Comparison of ENCODE assay signal across 3 cellular contexts in genomic region chr15:48555244-48555804, GRCh38.
TF ChIP-seq lines count a peak whose summit lies in the region.

No MANE protein-coding gene starts in this region.

TF ChIP-seq in SK-N-SH, 30 proteins besides CTCF, POLR2A, EP300 and RAD21:
- TF ChIP-seq SIN3A (IDR thresholded peaks at IDR 0.05; ENCODE audit: borderline replicate concordance, low read depth, low read length) (no peak), NFIC (IDR thresholded peaks at IDR 0.05; ENCODE audit: borderline replicate concordance) (peak; percentile 9; the same call in 1 of the 2 replicates)

TF ChIP-seq in SK-N-SH treated with all-trans-retinoic acid at 6 μM for 48 hours, 23 proteins besides CTCF, POLR2A, EP300 and RAD21:
- TF ChIP-seq BACH2 (CRISPR knock-in tag; IDR thresholded peaks at IDR 0.05; ENCODE audit: borderline replicate concordance) (no peak), ZNF565 (CRISPR knock-in tag; conservative IDR thresholded peaks at IDR 0.05; ENCODE audit: low read depth) (no peak), PPARA (CRISPR knock-in tag; IDR thresholded peaks at IDR 0.05; ENCODE audit: borderline replicate concordance) (no peak), TSHZ2 (CRISPR knock-in tag; IDR thresholded peaks at IDR 0.05) (no peak), ZFP30 (CRISPR knock-in tag; IDR thresholded peaks at IDR 0.05) (no peak), ZC3H10 (CRISPR knock-in tag; IDR thresholded peaks at IDR 0.05) (no peak), ISL1 (CRISPR knock-in tag; IDR thresholded peaks at IDR 0.05) (no peak), OSR1 (CRISPR knock-in tag; IDR thresholded peaks at IDR 0.05) (no peak), TCF4 (CRISPR knock-in tag; IDR thresholded peaks at IDR 0.05; ENCODE audit: borderline replicate concordance) (no peak), ESRRG (CRISPR knock-in tag; IDR thresholded peaks at IDR 0.05) (no peak), GLIS3 (CRISPR knock-in tag; IDR thresholded peaks at IDR 0.05) (no peak), RARB (CRISPR knock-in tag; IDR thresholded peaks at IDR 0.05) (no peak), ARNTL (CRISPR knock-in tag; IDR thresholded peaks at IDR 0.05; ENCODE audit: borderline replicate concordance, low read depth) (no peak), TOX (CRISPR knock-in tag; IDR thresholded peaks at IDR 0.05; ENCODE audit: borderline replicate concordance) (no peak), ZNF70 (CRISPR knock-in tag; IDR thresholded peaks at IDR 0.05) (no peak)
- TF ChIP-seq, protein P1, sequence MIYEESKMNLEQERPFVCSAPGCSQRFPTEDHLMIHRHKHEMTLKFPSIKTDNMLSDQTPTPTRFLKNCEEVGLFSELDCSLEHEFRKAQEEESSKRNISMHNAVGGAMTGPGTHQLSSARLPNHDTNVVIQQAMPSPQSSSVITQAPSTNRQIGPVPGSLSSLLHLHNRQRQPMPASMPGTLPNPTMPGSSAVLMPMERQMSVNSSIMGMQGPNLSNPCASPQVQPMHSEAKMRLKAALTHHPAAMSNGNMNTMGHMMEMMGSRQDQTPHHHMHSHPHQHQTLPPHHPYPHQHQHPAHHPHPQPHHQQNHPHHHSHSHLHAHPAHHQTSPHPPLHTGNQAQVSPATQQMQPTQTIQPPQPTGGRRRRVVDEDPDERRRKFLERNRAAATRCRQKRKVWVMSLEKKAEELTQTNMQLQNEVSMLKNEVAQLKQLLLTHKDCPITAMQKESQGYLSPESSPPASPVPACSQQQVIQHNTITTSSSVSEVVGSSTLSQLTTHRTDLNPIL (CRISPR knock-in tag; IDR thresholded peaks at IDR 0.05; ENCODE audit: low read depth), result no peak

TF ChIP-seq in K562, 482 proteins besides CTCF, POLR2A, EP300 and RAD21 (continues in another document):
- TF ChIP-seq, protein P2, sequence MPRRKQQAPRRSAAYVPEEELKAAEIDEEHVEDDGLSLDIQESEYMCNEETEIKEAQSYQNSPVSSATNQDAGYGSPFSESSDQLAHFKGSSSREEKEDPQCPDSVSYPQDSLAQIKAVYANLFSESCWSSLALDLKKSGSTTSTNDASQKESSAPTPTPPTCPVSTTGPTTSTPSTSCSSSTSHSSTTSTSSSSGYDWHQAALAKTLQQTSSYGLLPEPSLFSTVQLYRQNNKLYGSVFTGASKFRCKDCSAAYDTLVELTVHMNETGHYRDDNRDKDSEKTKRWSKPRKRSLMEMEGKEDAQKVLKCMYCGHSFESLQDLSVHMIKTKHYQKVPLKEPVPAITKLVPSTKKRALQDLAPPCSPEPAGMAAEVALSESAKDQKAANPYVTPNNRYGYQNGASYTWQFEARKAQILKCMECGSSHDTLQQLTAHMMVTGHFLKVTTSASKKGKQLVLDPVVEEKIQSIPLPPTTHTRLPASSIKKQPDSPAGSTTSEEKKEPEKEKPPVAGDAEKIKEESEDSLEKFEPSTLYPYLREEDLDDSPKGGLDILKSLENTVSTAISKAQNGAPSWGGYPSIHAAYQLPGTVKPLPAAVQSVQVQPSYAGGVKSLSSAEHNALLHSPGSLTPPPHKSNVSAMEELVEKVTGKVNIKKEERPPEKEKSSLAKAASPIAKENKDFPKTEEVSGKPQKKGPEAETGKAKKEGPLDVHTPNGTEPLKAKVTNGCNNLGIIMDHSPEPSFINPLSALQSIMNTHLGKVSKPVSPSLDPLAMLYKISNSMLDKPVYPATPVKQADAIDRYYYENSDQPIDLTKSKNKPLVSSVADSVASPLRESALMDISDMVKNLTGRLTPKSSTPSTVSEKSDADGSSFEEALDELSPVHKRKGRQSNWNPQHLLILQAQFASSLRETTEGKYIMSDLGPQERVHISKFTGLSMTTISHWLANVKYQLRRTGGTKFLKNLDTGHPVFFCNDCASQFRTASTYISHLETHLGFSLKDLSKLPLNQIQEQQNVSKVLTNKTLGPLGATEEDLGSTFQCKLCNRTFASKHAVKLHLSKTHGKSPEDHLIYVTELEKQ (CRISPR knock-in tag; IDR thresholded peaks at IDR 0.05), result no peak
- TF ChIP-seq DPF2 (IDR thresholded peaks at IDR 0.05), result peak; percentile 79
- 0 out of 2 replicates have a peak, but pooled peaks have one; percentile 45 for TF ChIP-seq ZNF175 (CRISPR knock-in tag; IDR thresholded peaks at IDR 0.05; ENCODE audit: low read depth)
- TF ChIP-seq ZFP1 (CRISPR knock-in tag; IDR thresholded peaks at IDR 0.05), result peak; percentile 94
- TF ChIP-seq ETV1 (tag; conservative IDR thresholded peaks at IDR 0.05; ENCODE audit: low read depth), result peak; percentile 78
- no peak for TF ChIP-seq XRCC5 (IDR thresholded peaks at IDR 0.05; ENCODE audit: low read depth, low read length)
- peak; percentile 83 for TF ChIP-seq SMARCA4 (IDR thresholded peaks at IDR 0.05)
- no peak for TF ChIP-seq ZBTB8A (IDR thresholded peaks at IDR 0.05; ENCODE audit: partially characterized antibody)
- TF ChIP-seq GMEB1 (CRISPR knock-in tag; IDR thresholded peaks at IDR 0.05), result 0 out of 2 replicates have a peak, but pooled peaks have one; percentile 32
- TF ChIP-seq HDAC1 (IDR thresholded peaks at IDR 0.05), result peak in 1 of 2 experiments; percentile 84; a peak in 2 of 4 replicates
- peak; percentile 44; the same call in 1 of the 2 replicates for TF ChIP-seq NBN (IDR thresholded peaks at IDR 0.05; ENCODE audit: low read depth)
- TF ChIP-seq, protein P3, sequence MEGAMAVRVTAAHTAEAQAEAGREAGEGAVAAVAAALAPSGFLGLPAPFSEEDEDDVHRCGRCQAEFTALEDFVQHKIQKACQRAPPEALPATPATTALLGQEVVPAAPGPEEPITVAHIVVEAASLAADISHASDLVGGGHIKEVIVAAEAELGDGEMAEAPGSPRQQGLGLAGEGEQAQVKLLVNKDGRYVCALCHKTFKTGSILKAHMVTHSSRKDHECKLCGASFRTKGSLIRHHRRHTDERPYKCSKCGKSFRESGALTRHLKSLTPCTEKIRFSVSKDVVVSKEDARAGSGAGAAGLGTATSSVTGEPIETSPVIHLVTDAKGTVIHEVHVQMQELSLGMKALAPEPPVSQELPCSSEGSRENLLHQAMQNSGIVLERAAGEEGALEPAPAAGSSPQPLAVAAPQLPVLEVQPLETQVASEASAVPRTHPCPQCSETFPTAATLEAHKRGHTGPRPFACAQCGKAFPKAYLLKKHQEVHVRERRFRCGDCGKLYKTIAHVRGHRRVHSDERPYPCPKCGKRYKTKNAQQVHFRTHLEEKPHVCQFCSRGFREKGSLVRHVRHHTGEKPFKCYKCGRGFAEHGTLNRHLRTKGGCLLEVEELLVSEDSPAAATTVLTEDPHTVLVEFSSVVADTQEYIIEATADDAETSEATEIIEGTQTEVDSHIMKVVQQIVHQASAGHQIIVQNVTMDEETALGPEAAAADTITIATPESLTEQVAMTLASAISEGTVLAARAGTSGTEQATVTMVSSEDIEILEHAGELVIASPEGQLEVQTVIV (CRISPR knock-in tag; IDR thresholded peaks at IDR 0.05; ENCODE audit: borderline replicate concordance), result no peak
- no peak for TF ChIP-seq ZNF184 (CRISPR knock-in tag; IDR thresholded peaks at IDR 0.05)
- TF ChIP-seq, protein P4, sequence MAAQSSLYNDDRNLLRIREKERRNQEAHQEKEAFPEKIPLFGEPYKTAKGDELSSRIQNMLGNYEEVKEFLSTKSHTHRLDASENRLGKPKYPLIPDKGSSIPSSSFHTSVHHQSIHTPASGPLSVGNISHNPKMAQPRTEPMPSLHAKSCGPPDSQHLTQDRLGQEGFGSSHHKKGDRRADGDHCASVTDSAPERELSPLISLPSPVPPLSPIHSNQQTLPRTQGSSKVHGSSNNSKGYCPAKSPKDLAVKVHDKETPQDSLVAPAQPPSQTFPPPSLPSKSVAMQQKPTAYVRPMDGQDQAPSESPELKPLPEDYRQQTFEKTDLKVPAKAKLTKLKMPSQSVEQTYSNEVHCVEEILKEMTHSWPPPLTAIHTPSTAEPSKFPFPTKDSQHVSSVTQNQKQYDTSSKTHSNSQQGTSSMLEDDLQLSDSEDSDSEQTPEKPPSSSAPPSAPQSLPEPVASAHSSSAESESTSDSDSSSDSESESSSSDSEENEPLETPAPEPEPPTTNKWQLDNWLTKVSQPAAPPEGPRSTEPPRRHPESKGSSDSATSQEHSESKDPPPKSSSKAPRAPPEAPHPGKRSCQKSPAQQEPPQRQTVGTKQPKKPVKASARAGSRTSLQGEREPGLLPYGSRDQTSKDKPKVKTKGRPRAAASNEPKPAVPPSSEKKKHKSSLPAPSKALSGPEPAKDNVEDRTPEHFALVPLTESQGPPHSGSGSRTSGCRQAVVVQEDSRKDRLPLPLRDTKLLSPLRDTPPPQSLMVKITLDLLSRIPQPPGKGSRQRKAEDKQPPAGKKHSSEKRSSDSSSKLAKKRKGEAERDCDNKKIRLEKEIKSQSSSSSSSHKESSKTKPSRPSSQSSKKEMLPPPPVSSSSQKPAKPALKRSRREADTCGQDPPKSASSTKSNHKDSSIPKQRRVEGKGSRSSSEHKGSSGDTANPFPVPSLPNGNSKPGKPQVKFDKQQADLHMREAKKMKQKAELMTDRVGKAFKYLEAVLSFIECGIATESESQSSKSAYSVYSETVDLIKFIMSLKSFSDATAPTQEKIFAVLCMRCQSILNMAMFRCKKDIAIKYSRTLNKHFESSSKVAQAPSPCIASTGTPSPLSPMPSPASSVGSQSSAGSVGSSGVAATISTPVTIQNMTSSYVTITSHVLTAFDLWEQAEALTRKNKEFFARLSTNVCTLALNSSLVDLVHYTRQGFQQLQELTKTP (IDR thresholded peaks at IDR 0.05; ENCODE audit: low read depth in 1 of 2, partially characterized antibody in 2 of 2), result no peak
- 0 out of 2 replicates have a peak, but pooled peaks have one; percentile 27 for TF ChIP-seq EP400 (IDR thresholded peaks at IDR 0.05)
- TF ChIP-seq MCM2 (IDR thresholded peaks at IDR 0.05; ENCODE audit: low read depth), result no peak
- TF ChIP-seq, protein P5, sequence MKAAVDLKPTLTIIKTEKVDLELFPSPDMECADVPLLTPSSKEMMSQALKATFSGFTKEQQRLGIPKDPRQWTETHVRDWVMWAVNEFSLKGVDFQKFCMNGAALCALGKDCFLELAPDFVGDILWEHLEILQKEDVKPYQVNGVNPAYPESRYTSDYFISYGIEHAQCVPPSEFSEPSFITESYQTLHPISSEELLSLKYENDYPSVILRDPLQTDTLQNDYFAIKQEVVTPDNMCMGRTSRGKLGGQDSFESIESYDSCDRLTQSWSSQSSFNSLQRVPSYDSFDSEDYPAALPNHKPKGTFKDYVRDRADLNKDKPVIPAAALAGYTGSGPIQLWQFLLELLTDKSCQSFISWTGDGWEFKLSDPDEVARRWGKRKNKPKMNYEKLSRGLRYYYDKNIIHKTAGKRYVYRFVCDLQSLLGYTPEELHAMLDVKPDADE (conservative IDR thresholded peaks at IDR 0.05; ENCODE audit: control insufficient read depth, low read depth, low read length), result no peak
- no peak for TF ChIP-seq POLR2B (IDR thresholded peaks at IDR 0.05; ENCODE audit: low read depth, partially characterized antibody)
- no peak for TF ChIP-seq RFX7 (CRISPR knock-in tag; IDR thresholded peaks at IDR 0.05)
- TF ChIP-seq, protein P6, sequence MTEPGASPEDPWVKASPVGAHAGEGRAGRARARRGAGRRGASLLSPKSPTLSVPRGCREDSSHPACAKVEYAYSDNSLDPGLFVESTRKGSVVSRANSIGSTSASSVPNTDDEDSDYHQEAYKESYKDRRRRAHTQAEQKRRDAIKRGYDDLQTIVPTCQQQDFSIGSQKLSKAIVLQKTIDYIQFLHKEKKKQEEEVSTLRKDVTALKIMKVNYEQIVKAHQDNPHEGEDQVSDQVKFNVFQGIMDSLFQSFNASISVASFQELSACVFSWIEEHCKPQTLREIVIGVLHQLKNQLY (CRISPR knock-in tag; conservative IDR thresholded peaks at IDR 0.05), result no peak
- no peak for TF ChIP-seq ILF3 (IDR thresholded peaks at IDR 0.05; ENCODE audit: borderline replicate concordance)
- TF ChIP-seq MAFG (tag; conservative IDR thresholded peaks at IDR 0.05), result peak; percentile 89
- TF ChIP-seq, protein P7, sequence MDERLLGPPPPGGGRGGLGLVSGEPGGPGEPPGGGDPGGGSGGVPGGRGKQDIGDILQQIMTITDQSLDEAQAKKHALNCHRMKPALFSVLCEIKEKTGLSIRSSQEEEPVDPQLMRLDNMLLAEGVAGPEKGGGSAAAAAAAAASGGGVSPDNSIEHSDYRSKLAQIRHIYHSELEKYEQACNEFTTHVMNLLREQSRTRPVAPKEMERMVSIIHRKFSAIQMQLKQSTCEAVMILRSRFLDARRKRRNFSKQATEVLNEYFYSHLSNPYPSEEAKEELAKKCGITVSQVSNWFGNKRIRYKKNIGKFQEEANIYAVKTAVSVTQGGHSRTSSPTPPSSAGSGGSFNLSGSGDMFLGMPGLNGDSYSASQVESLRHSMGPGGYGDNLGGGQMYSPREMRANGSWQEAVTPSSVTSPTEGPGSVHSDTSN (CRISPR knock-in tag; IDR thresholded peaks at IDR 0.05; ENCODE audit: low read depth), result no peak
- TF ChIP-seq, protein P7 (tag; conservative IDR thresholded peaks at IDR 0.05; ENCODE audit: low read depth), result peak; percentile 57
- TF ChIP-seq SOX6 (IDR thresholded peaks at IDR 0.05), result peak; percentile 75
- TF ChIP-seq ZNF707 (CRISPR knock-in tag; conservative IDR thresholded peaks at IDR 0.05), result peak; percentile 91
- peak; percentile 74 for TF ChIP-seq ATF7 (IDR thresholded peaks at IDR 0.05)
- TF ChIP-seq MTA2 (IDR thresholded peaks at IDR 0.05; ENCODE audit: low read depth), result peak; percentile 29; the same call in 1 of the 2 replicates
- TF ChIP-seq STAT5A (IDR thresholded peaks at IDR 0.05; ENCODE audit: borderline replicate concordance, low read length), result peak; percentile 48; the same call in 1 of the 2 replicates
- TF ChIP-seq L3MBTL2 (IDR thresholded peaks at IDR 0.05), result 0 out of 2 replicates have a peak, but pooled peaks have one; percentile 20
- TF ChIP-seq ZNF146 (CRISPR knock-in tag; IDR thresholded peaks at IDR 0.05; ENCODE audit: unreplicated experiment), result no peak
- no peak for TF ChIP-seq RBM14 (IDR thresholded peaks at IDR 0.05; ENCODE audit: borderline replicate concordance, insufficient read depth, low read depth, low read length)
- TF ChIP-seq, protein P8, sequence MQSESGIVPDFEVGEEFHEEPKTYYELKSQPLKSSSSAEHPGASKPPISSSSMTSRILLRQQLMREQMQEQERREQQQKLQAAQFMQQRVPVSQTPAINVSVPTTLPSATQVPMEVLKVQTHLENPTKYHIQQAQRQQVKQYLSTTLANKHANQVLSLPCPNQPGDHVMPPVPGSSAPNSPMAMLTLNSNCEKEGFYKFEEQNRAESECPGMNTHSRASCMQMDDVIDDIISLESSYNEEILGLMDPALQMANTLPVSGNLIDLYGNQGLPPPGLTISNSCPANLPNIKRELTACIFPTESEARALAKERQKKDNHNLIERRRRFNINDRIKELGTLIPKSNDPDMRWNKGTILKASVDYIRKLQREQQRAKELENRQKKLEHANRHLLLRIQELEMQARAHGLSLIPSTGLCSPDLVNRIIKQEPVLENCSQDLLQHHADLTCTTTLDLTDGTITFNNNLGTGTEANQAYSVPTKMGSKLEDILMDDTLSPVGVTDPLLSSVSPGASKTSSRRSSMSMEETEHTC (IDR thresholded peaks at IDR 0.05), result no peak
